ENCODE assay signal across 9 cellular contexts in the genomic region with DNA sequence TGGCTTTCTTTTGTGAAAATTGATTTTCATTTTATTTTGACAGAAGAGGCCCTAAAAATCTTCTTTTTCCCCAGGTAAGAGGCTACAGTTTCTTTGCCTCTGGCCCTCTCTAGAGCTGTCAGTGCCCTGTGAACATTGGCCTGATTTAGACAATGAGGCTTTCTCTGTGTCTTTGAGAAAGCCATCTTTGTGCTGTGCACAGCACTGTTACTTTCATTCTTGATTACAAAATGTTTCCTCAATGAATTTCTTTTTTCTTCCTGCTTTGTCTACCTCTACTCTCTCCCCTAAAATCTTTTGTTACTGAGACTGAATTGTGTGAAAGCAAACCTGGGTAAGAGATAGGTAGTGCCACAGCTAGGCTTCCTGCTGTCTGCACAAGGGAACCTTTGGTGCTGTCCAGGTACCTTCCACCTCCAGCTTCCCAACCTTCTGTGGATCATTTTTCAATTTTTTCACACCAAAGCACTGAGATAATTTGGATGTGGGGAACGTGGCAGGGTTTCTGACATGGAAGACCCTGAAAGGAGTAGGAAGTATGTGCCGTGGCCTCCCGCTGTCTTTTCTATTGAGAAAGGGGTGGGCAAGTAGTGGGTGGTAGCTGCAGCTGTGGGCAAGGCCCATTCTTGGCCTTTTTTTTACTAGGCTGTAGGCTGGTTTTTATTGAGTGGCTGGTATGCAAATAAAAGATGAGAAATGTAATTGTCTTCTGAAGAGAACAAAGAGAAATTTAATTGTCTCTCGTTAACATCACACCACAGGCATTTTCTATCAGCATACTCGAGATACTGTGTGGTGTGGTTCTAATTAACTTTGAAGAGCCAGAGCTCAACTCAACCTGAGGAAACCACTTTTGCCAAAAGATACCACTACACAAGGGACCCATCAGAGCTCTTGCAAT. TPM values are rescaled to one million over a fixed set of nuclear protein-coding genes. Genes with fewer than 3 reads are reported as not detected.
A peak's percentile ranks its signal among the peaks of the same experiment; 100 is the strongest.
DNase-seq lines count a peak whose midpoint lies in the region; ATAC-seq lines count a peak whose summit lies in the region.
"Had no signal": no experiment of that assay in that cellular context is flagged by ENCODE, and none has a peak within 500 bp of the region (broad histone marks: within the 10 kb centered on the region; RNA-seq: fewer than 3 reads in every experiment).

No MANE protein-coding gene starts in this region.

- H3K4me3 Mint-ChIP-seq in activated naive CD8-positive, alpha-beta T cell treated with anti-CD3 and anti-CD28 coated beads, Interleukin-2, amount 10 ng/mL, durations not matched to agents 7 days and 5 days = peak overlapping the region; percentile 77
- peak overlapping the region in 4 of 8 donors; percentile 14 to 53 (median 36) for H3K4me3 Mint-ChIP-seq in naive B cell

- no peaks in the 10 kb centered on the region for H3K9me3 Mint-ChIP-seq in activated naive CD8-positive, alpha-beta T cell treated with anti-CD3 and anti-CD28 coated beads, Interleukin-2, amount 10 ng/mL, durations not matched to agents 7 days and 5 days
- H3K9me3 Mint-ChIP-seq in naive B cell = no peaks in the 10 kb centered on the region

- H3K4me1 Mint-ChIP-seq in activated naive CD8-positive, alpha-beta T cell treated with anti-CD3 and anti-CD28 coated beads, Interleukin-2, amount 10 ng/mL, durations not matched to agents 7 days and 5 days = peaks cover 71% of the 10 kb centered on the region
- H3K4me1 Mint-ChIP-seq in naive B cell = peaks cover 63 to 87% (median 82%) of the 10 kb centered on the region in 3 donors

- H3K27me3 Mint-ChIP-seq in activated naive CD8-positive, alpha-beta T cell treated with anti-CD3 and anti-CD28 coated beads, Interleukin-2, amount 10 ng/mL, durations not matched to agents 7 days and 5 days = no peaks in the 10 kb centered on the region
- H3K27me3 Mint-ChIP-seq in naive B cell = no peaks in the 10 kb centered on the region

- DNase-seq in Ammon's horn (ENCODE audit: low spot score) (peak; percentile 75), naive B cell (no peak), islet precursor cell (no peak), NCI-H345 treated with DMSO at 0.1 percent for 48 hours (lab: John Stamatoyannopoulos, UW; ENCODE audit: unreplicated experiment) (no peak), SKM-1 (lab: John Stamatoyannopoulos, UW; ENCODE audit: unreplicated experiment) (no peak)
- no peak for DNase-seq in activated naive CD8-positive, alpha-beta T cell treated with anti-CD3 and anti-CD28 coated beads, Interleukin-2, amount 10 ng/mL, durations not matched to agents 7 days and 5 days
- DNase-seq: activated effector memory CD4-positive, alpha-beta T cell treated with Interleukin-2 at 50 U/mL for 16 hours had no signal

- POLR2A ChIA-PET in activated naive CD8-positive, alpha-beta T cell treated with anti-CD3 and anti-CD28 coated beads, Interleukin-2, amount 10 ng/mL, durations not matched to agents 7 days and 5 days (lab: Charles Lee) = interaction anchor here (1.1 to 2.9 kb wide), 7 partner anchors 9 to 21 kb away, joined by 3 to 20 read pairs (median 6); a partner anchor contains a TSS

- ATAC-seq in HG03354 (IDR thresholded peaks at IDR 0.05; ENCODE audit: poor library complexity, severe bottlenecking, unreplicated experiment) = peak; percentile 35
- ATAC-seq in activated naive CD8-positive, alpha-beta T cell treated with anti-CD3 and anti-CD28 coated beads, Interleukin-2, amount 10 ng/mL, durations not matched to agents 7 days and 5 days (ENCODE audit: low read depth) = peak; percentile 55
- peak; percentile 20 to 35 for ATAC-seq in naive B cell (ENCODE audit: low read depth in 2 of 2)
- ATAC-seq in HG03108 (IDR thresholded peaks at IDR 0.05; ENCODE audit: unreplicated experiment) = no peak

- H3K36me3 Mint-ChIP-seq in activated naive CD8-positive, alpha-beta T cell treated with anti-CD3 and anti-CD28 coated beads, Interleukin-2, amount 10 ng/mL, durations not matched to agents 7 days and 5 days = peaks cover 32% of the 10 kb centered on the region
- H3K36me3 Mint-ChIP-seq in naive B cell = peaks cover 0 to 4% of the 10 kb centered on the region in 2 donors

- peak overlapping the region; percentile 88 for H3K27ac Mint-ChIP-seq in activated naive CD8-positive, alpha-beta T cell treated with anti-CD3 and anti-CD28 coated beads, Interleukin-2, amount 10 ng/mL, durations not matched to agents 7 days and 5 days
- H3K27ac Mint-ChIP-seq in naive B cell = peak overlapping the region; percentile 43 to 88 (median 68)

RNA-seq across cellular contexts. Expression of a gene that starts 21.0 kb away (rescaled TPM):
- 100 to 1,000 TPM; 111 TPM for total RNA-seq in activated naive CD8-positive, alpha-beta T cell treated with anti-CD3 and anti-CD28 coated beads, Interleukin-2, amount 10 ng/mL, durations not matched to agents 7 days and 5 days
- polyA plus RNA-seq in naive B cell (ENCODE audit: low read depth in 6 of 6) = 10 to 100 TPM; 24.4 to 64.4 (median 58.6) TPM

RNA-seq across cellular contexts. Expression of a gene that starts 53.1 kb away (rescaled TPM):
- total RNA-seq in activated naive CD8-positive, alpha-beta T cell treated with anti-CD3 and anti-CD28 coated beads, Interleukin-2, amount 10 ng/mL, durations not matched to agents 7 days and 5 days = 100 to 1,000 TPM; 177 to 179 TPM
- 100 to 1,000 TPM in 5 of 6 donors, 10 to 100 TPM in 1; 87.2 to 215 (median 166) TPM for polyA plus RNA-seq in naive B cell (ENCODE audit: low read depth in 6 of 6)
